9 cellular contexts compared by ENCODE assay signal in genomic region chr11:12802418-12803085, GRCh38.
DNase-seq lines count a peak whose midpoint lies in the region; ATAC-seq, FAIRE-seq and TF ChIP-seq lines count a peak whose summit lies in the region.
"Had no signal": no experiment of that assay in that cellular context is flagged by ENCODE, and none has a peak within 500 bp of the region (broad histone marks: within the 10 kb centered on the region; RNA-seq: fewer than 3 reads in every experiment).

No MANE protein-coding gene starts in this region.

- peaks cover 28 to 81% (median 47%) of the 10 kb centered on the region in 3 donors for H3K4me1 ChIP-seq in esophagus squamous epithelium

- no peak for FAIRE-seq in GM19239 (lab: Jason Lieb, UNC)

- DNase-seq in HFFc6 (peak; percentile 87), NCI-H526 treated with DMSO at 0.1 percent for 48 hours (lab: John Stamatoyannopoulos, UW) (peak; percentile 91), esophagus squamous epithelium (lab: John Stamatoyannopoulos, UW) (no peak), osteocyte (ENCODE audit: extremely low spot score, unreplicated experiment) (no peak), GM19239 (ENCODE audit: insufficient read length, low spot score) (no peak)
- DNase-seq in effector memory CD8-positive, alpha-beta T cell, result no peak
- no peak for DNase-seq in activated naive CD4-positive, alpha-beta T cell treated with anti-CD3 and anti-CD28 coated beads, Interleukin-2, amount 50 U/mL, for 16 hours

- no peak for TF ChIP-seq POLR2A in esophagus squamous epithelium (IDR thresholded peaks at IDR 0.05)

- peak overlapping the region; percentile 64 to 82 (median 75) for H3K27ac ChIP-seq in esophagus squamous epithelium
- H3K27ac ChIP-seq: HL-60 had no signal

- peak overlapping the region; percentile 92 for H3K27ac Mint-ChIP-seq in HFFc6
- H3K27ac Mint-ChIP-seq in osteocyte (ENCODE audit: unreplicated experiment), result peak overlapping the region; percentile 89
- H3K27ac Mint-ChIP-seq in effector memory CD8-positive, alpha-beta T cell, result no peak overlapping the region

- H3K4me3 Mint-ChIP-seq in HFFc6 (peak overlapping the region; percentile 56), osteocyte (ENCODE audit: unreplicated experiment) (peak overlapping the region; percentile 46)
- H3K4me3 Mint-ChIP-seq in effector memory CD8-positive, alpha-beta T cell, result no peak overlapping the region

- no peaks in the 10 kb centered on the region for H3K27me3 ChIP-seq in esophagus squamous epithelium

- intact Hi-C loops in esophagus squamous epithelium (cut with DNase I), result no loop called here

- H3K36me3 Mint-ChIP-seq in HFFc6 (ENCODE audit: low read depth) (peaks cover 40% of the 10 kb centered on the region), osteocyte (ENCODE audit: unreplicated experiment) (peaks cover 2% of the 10 kb centered on the region)
- H3K36me3 Mint-ChIP-seq in effector memory CD8-positive, alpha-beta T cell (ENCODE audit: insufficient read depth), result no peaks in the 10 kb centered on the region

- TF ChIP-seq CTCF in HFFc6 (IDR thresholded peaks at IDR 0.05) (no peak), esophagus squamous epithelium (IDR thresholded peaks at IDR 0.05) (no peak), osteocyte (IDR thresholded peaks at IDR 0.05) (no peak)

- peaks cover 100% of the 10 kb centered on the region for H3K4me1 Mint-ChIP-seq in HFFc6 (ENCODE audit: low read depth)
- peaks cover 78% of the 10 kb centered on the region for H3K4me1 Mint-ChIP-seq in osteocyte (ENCODE audit: unreplicated experiment)
- peaks cover 0 to 1% of the 10 kb centered on the region in 2 donors for H3K4me1 Mint-ChIP-seq in effector memory CD8-positive, alpha-beta T cell (ENCODE audit: low read depth in 2 of 2)

- H3K9me3 ChIP-seq in esophagus squamous epithelium, result no peaks in the 10 kb centered on the region

- no peak overlapping the region for H3K4me3 ChIP-seq in esophagus squamous epithelium

- ATAC-seq in effector memory CD8-positive, alpha-beta T cell (replicated peaks), result no peak
- no peak for ATAC-seq in GM18870 (IDR thresholded peaks at IDR 0.05; ENCODE audit: unreplicated experiment)

- WGBS in esophagus squamous epithelium, 2 donors, result 37 to 44% methylated on average over 7 to 13 of the region's 16 CpGs

- H3K9me3 Mint-ChIP-seq in HFFc6 (no peaks in the 10 kb centered on the region), osteocyte (ENCODE audit: unreplicated experiment) (no peaks in the 10 kb centered on the region)
- H3K9me3 Mint-ChIP-seq in effector memory CD8-positive, alpha-beta T cell, result no peaks in the 10 kb centered on the region

- H3K27me3 Mint-ChIP-seq in HFFc6 (ENCODE audit: insufficient read depth) (no peaks in the 10 kb centered on the region; the same call in none of the 2 replicates), osteocyte (ENCODE audit: unreplicated experiment) (no peaks in the 10 kb centered on the region)
- H3K27me3 Mint-ChIP-seq in effector memory CD8-positive, alpha-beta T cell, result peaks cover 82 to 99% of the 10 kb centered on the region in 2 donors

- H3K36me3 ChIP-seq in esophagus squamous epithelium, result no peaks in the 10 kb centered on the region

Comparison
In these comparisons a context has a peak if more than half of its experiments do, and no peak if none do; other contexts are left out.
1. DNase-seq: peak in HFFc6 (single experiment) and NCI-H526 treated with DMSO at 0.1 percent for 48 hours (single experiment); none in esophagus squamous epithelium (single experiment), osteocyte (single experiment), effector memory CD8-positive, alpha-beta T cell (0 of 3), activated naive CD4-positive, alpha-beta T cell treated with anti-CD3 and anti-CD28 coated beads, Interleukin-2, amount 50 U/mL, for 16 hours (single experiment) and GM19239 (single experiment).
2. H3K27ac Mint-ChIP-seq: peak in HFFc6 (single experiment) and osteocyte (single experiment); none in effector memory CD8-positive, alpha-beta T cell (0 of 2).
3. H3K4me3 Mint-ChIP-seq: peak in HFFc6 (single experiment) and osteocyte (single experiment); none in effector memory CD8-positive, alpha-beta T cell (0 of 2).